In the genomic region with DNA sequence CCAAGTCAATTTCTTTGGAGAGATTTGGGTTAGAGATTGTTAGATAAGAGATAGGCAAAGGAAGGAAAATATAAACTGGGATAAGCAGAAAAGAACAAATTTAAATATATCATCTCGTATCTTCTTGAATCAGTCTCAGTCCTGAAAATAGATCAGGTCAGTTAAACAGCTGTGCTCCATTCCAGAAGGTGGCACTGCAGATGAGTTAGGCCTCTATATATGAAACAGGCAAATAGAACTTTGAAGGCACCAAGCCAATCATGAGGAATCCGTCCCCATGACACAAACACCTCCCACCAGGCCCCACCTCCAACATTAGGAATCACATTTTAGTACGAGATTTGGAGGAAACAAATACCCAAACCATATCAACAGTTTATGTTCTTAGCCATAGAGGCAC, we compare ENCODE assay signal across 14 cellular contexts.
DNase-seq lines count a peak whose midpoint lies in the region; ATAC-seq and TF ChIP-seq lines count a peak whose summit lies in the region.
"Had no signal": no experiment of that assay in that cellular context is flagged by ENCODE, and none has a peak within 500 bp of the region (broad histone marks: within the 10 kb centered on the region; RNA-seq: fewer than 3 reads in every experiment).

No MANE protein-coding gene starts in this region.

- intact Hi-C loops in adrenal gland (cut with DNase I) (no loop called here), right lobe of liver (cut with DNase I) (loop anchor here in 1 of 2 donors (10.0 kb wide), 1 partner anchor 340 kb away; no protein-coding TSS in a partner anchor)

- DNase-seq in ELF-1 (ENCODE audit: low read depth, low spot score) (peak; percentile 37), LoVo (ENCODE audit: low spot score) (peak; percentile 9), adrenal gland (peak in 6 of 7 donors; percentile 18 to 52 (median 25)), right lobe of liver (peak in 1 of 3 donors; percentile 48), NCI-H1694 treated with DMSO at 0.1 percent for 48 hours (lab: John Stamatoyannopoulos, UW) (no peak), right atrium auricular region (ENCODE audit: low spot score) (no peak)
- DNase-seq: activated CD4-positive, alpha-beta T cell treated with anti-CD3 and anti-CD28 coated beads for 4 hours; activated effector memory CD4-positive, alpha-beta T cell treated with Interleukin-2 at 50 U/mL for 16 hours; central memory CD4-positive, alpha-beta T cell; NCI-H2029; occipital lobe had no signal

- ATAC-seq in right lobe of liver: peak; percentile 88 to 95 (median 90)
- ATAC-seq in GM18498 (IDR thresholded peaks at IDR 0.05; ENCODE audit: unreplicated experiment): no peak
- ATAC-seq in HG03280 (IDR thresholded peaks at IDR 0.05; ENCODE audit: unreplicated experiment): no peak
- ATAC-seq: stimulated activated memory B cell treated with anti-CD40 and anti-IgM and Interleukin-4, amounts not matched to agents 10 μg/mL and 1 μg/mL and 100 μg/mL, for 72 hours had no signal

- H3K27ac ChIP-seq in adrenal gland: no peak overlapping the region
- no peak overlapping the region for H3K27ac ChIP-seq in right lobe of liver
- no peak overlapping the region for H3K27ac ChIP-seq in right atrium auricular region

- no peaks in the 10 kb centered on the region for H3K9me3 ChIP-seq in adrenal gland (replicated peaks in 1 of 3)
- H3K9me3 ChIP-seq in right lobe of liver: no peaks in the 10 kb centered on the region
- no peaks in the 10 kb centered on the region for H3K9me3 ChIP-seq in right atrium auricular region

- H3K36me3 ChIP-seq in adrenal gland (replicated peaks in 1 of 2): no peaks in the 10 kb centered on the region
- H3K36me3 ChIP-seq in right lobe of liver: no peaks in the 10 kb centered on the region
- no peaks in the 10 kb centered on the region for H3K36me3 ChIP-seq in right atrium auricular region

- H3K4me1 ChIP-seq in adrenal gland (replicated peaks in 1 of 2): no peaks in the 10 kb centered on the region
- no peaks in the 10 kb centered on the region for H3K4me1 ChIP-seq in right lobe of liver
- no peaks in the 10 kb centered on the region for H3K4me1 ChIP-seq in right atrium auricular region

- WGBS in adrenal gland, 4 donors: 46 to 57% (median 47%) methylated on average over 3 of the region's 3 CpGs
- 15% methylated on average over 3 of the region's 3 CpGs for WGBS in right lobe of liver (ENCODE audit: insufficient coverage, low coverage, low lambda C conversion rate, missing lambda C conversion rate)

- TF ChIP-seq POLR2A in adrenal gland (IDR thresholded peaks at IDR 0.05) (no peak), right lobe of liver (IDR thresholded peaks at IDR 0.05) (no peak)

- no peaks in the 10 kb centered on the region for H3K27me3 ChIP-seq in adrenal gland
- no peaks in the 10 kb centered on the region for H3K27me3 ChIP-seq in right lobe of liver
- H3K27me3 ChIP-seq in right atrium auricular region: no peaks in the 10 kb centered on the region

- TF ChIP-seq CTCF in adrenal gland (IDR thresholded peaks at IDR 0.05) (peak in 5 of 6 experiments; percentile 7 to 44 (median 40)), right lobe of liver (IDR thresholded peaks at IDR 0.05) (peak; percentile 35 to 57 (median 48)), right atrium auricular region (IDR thresholded peaks at IDR 0.05) (no peak)

- H3K4me3 ChIP-seq in adrenal gland: no peak overlapping the region
- H3K4me3 ChIP-seq in right lobe of liver: no peak overlapping the region
- H3K4me3 ChIP-seq in right atrium auricular region: no peak overlapping the region

Comparison
In these comparisons a context has a peak if more than half of its experiments do, and no peak if none do; other contexts are left out.
1. DNase-seq: peak in ELF-1 (single experiment), LoVo (single experiment) and adrenal gland (6 of 7); none in NCI-H1694 treated with DMSO at 0.1 percent for 48 hours (single experiment) and right atrium auricular region (single experiment).
2. CTCF ChIP-seq: peak in adrenal gland (5 of 6) and right lobe of liver (4 of 4); none in right atrium auricular region (0 of 2).
3. ATAC-seq: peak in right lobe of liver (4 of 4); none in GM18498 (single experiment) and HG03280 (single experiment).